Comparison of ENCODE assay signal across 1 cellular context in genomic region chr20:650281-650680, GRCh38.
TF ChIP-seq lines count a peak whose summit lies in the region.

No MANE protein-coding gene starts in this region.

TF ChIP-seq in A549, 52 proteins besides CTCF, POLR2A, EP300 and RAD21 (continued from another document):
- TF ChIP-seq POLR2AphosphoS2 (conservative IDR thresholded peaks at IDR 0.05; ENCODE audit: low read length) (no peak), JUNB (IDR thresholded peaks at IDR 0.05) (no peak), RARB (CRISPR knock-in tag; IDR thresholded peaks at IDR 0.05) (no peak), EHF (CRISPR knock-in tag; IDR thresholded peaks at IDR 0.05) (no peak)
